ENCODE assay signal across 9 cellular contexts in genomic region chr9:76835571-76836283, GRCh38.
DNase-seq lines count a peak whose midpoint lies in the region; ATAC-seq and TF ChIP-seq lines count a peak whose summit lies in the region.
"Had no signal": no experiment of that assay in that cellular context is flagged by ENCODE, and none has a peak within 500 bp of the region (broad histone marks: within the 10 kb centered on the region; RNA-seq: fewer than 3 reads in every experiment).

No MANE protein-coding gene starts in this region.

- TF ChIP-seq CTCF in KMS-11 (conservative IDR thresholded peaks at IDR 0.05; ENCODE audit: low read depth, low read length): no peak
- TF ChIP-seq CTCF in right atrium auricular region (IDR thresholded peaks at IDR 0.05): no peak
- no peak for TF ChIP-seq CTCF in GM10248 (IDR thresholded peaks at IDR 0.05; ENCODE audit: control extremely low read depth, extremely low read depth, low read depth, missing control alignments)

- H3K36me3 Mint-ChIP-seq in naive thymus-derived CD4-positive, alpha-beta T cell: no peaks in the 10 kb centered on the region

- H4K20me1 ChIP-seq in KMS-11 (ENCODE audit: insufficient read depth): no peaks in the 10 kb centered on the region

- DNase-seq in astrocyte of the hippocampus (ENCODE audit: low read depth, low spot score): peak; percentile 89
- no peak for DNase-seq in right atrium auricular region (ENCODE audit: low spot score)
- DNase-seq in naive thymus-derived CD4-positive, alpha-beta T cell: no peak
- DNase-seq in activated effector memory CD4-positive, alpha-beta T cell treated with anti-CD3 and anti-CD28 coated beads, Interleukin-2, amount 50 U/mL, for 16 hours: no peak
- DNase-seq in midbrain (lab: John Stamatoyannopoulos, UW): no peak
- no peak for DNase-seq in GM10248 (ENCODE audit: extremely low spot score)
- DNase-seq: activated CD4-positive, alpha-beta T cell treated with anti-CD3 and anti-CD28 coated beads for 48 hours had no signal

- intact Hi-C loops in naive thymus-derived CD4-positive, alpha-beta T cell (cut with micrococcal nuclease): no loop called here

- H3K27me3 ChIP-seq in KMS-11 (ENCODE audit: insufficient read depth, low read depth): no peaks in the 10 kb centered on the region
- H3K27me3 ChIP-seq in right atrium auricular region: no peaks in the 10 kb centered on the region
- no peaks in the 10 kb centered on the region for H3K27me3 ChIP-seq in subcutaneous abdominal adipose tissue (ENCODE audit: control insufficient read depth in 5 of 5, insufficient read depth in 4 of 5, low read length in 5 of 5)
- no peaks in the 10 kb centered on the region for H3K27me3 ChIP-seq in naive thymus-derived CD4-positive, alpha-beta T cell (ENCODE audit: control insufficient read depth in 2 of 2, insufficient read depth in 2 of 2, low read length in 2 of 2)

- H3K4me1 ChIP-seq in KMS-11 (ENCODE audit: low read depth, poor library complexity, severe bottlenecking) (peaks cover 8% of the 10 kb centered on the region), right atrium auricular region (peaks cover 0 to 19% of the 10 kb centered on the region in 2 donors), subcutaneous abdominal adipose tissue (ENCODE audit: control insufficient read depth in 5 of 5, insufficient read depth in 5 of 5, low read length in 5 of 5) (peaks cover 0 to 21% (median 11%) of the 10 kb centered on the region in 5 donors)
- H3K4me1 ChIP-seq in naive thymus-derived CD4-positive, alpha-beta T cell (ENCODE audit: control insufficient read depth in 2 of 2, insufficient read depth in 2 of 2, low read length in 2 of 2): no peaks in the 10 kb centered on the region

- H3K4me3 ChIP-seq in KMS-11 (IDR thresholded peaks at IDR 0.05; ENCODE audit: insufficient read depth, low read depth, low read length): no peak overlapping the region
- no peak overlapping the region for H3K4me3 ChIP-seq in right atrium auricular region
- no peak overlapping the region for H3K4me3 ChIP-seq in subcutaneous abdominal adipose tissue (ENCODE audit: low read depth in 1 of 5, low read length in 5 of 5)
- H3K4me3 ChIP-seq in naive thymus-derived CD4-positive, alpha-beta T cell (ENCODE audit: low read length): no peak overlapping the region

- H3K9me3 ChIP-seq in right atrium auricular region: no peaks in the 10 kb centered on the region
- no peaks in the 10 kb centered on the region for H3K9me3 ChIP-seq in subcutaneous abdominal adipose tissue (ENCODE audit: control insufficient read depth in 5 of 5, low read length in 5 of 5)
- no peaks in the 10 kb centered on the region for H3K9me3 ChIP-seq in naive thymus-derived CD4-positive, alpha-beta T cell (ENCODE audit: control insufficient read depth in 2 of 3, low read length in 3 of 3)

- H3K9ac ChIP-seq in KMS-11 (no peak overlapping the region), subcutaneous abdominal adipose tissue (ENCODE audit: low read length in 5 of 5) (peak overlapping the region in 2 of 5 donors; percentile 32 to 40)

- H3K27ac ChIP-seq in KMS-11: no peak overlapping the region
- peak overlapping the region; percentile 63 to 68 for H3K27ac ChIP-seq in right atrium auricular region
- peak overlapping the region; percentile 74 for H3K27ac ChIP-seq in subcutaneous abdominal adipose tissue (ENCODE audit: low read depth, low read length)
- H3K27ac ChIP-seq in naive thymus-derived CD4-positive, alpha-beta T cell (ENCODE audit: low read depth, low read length): no peak overlapping the region

- no peaks in the 10 kb centered on the region for H3K79me2 ChIP-seq in KMS-11 (ENCODE audit: insufficient read depth, low read depth)

- peaks cover 0 to 5% (median 0%) of the 10 kb centered on the region in 11 donors for H3K9me3 Mint-ChIP-seq in naive thymus-derived CD4-positive, alpha-beta T cell

- H3K27me3 Mint-ChIP-seq in naive thymus-derived CD4-positive, alpha-beta T cell: peaks cover 0 to 11% (median 0%) of the 10 kb centered on the region in 5 donors

- no peak overlapping the region for H3K27ac Mint-ChIP-seq in naive thymus-derived CD4-positive, alpha-beta T cell

- POLR2A ChIA-PET in naive thymus-derived CD4-positive, alpha-beta T cell (lab: Charles Lee): no interaction called here
- POLR2A ChIA-PET in GM10248 (lab: Yijun Ruan, JAX): no interaction called here

- no peak overlapping the region for H3K4me3 Mint-ChIP-seq in naive thymus-derived CD4-positive, alpha-beta T cell

- no peaks in the 10 kb centered on the region for H3K4me1 Mint-ChIP-seq in naive thymus-derived CD4-positive, alpha-beta T cell

- CTCF ChIA-PET in naive thymus-derived CD4-positive, alpha-beta T cell (lab: Charles Lee): no interaction called here
- CTCF ChIA-PET in GM10248 (lab: Yijun Ruan, JAX): interaction anchor here (1.4 kb wide), 1 partner anchor 10 kb away, joined by 5 read pairs; no protein-coding TSS in a partner anchor

- H2AFZ ChIP-seq in KMS-11 (ENCODE audit: low read depth): no peak overlapping the region

- H3K4me2 ChIP-seq in KMS-11: peak overlapping the region; percentile 13; the same call in 1 of the 2 replicates

- ATAC-seq in naive thymus-derived CD4-positive, alpha-beta T cell: no peak

- H3K36me3 ChIP-seq in KMS-11 (ENCODE audit: insufficient read depth) (no peaks in the 10 kb centered on the region), right atrium auricular region (no peaks in the 10 kb centered on the region), subcutaneous abdominal adipose tissue (ENCODE audit: control insufficient read depth in 5 of 5, insufficient read depth in 5 of 5, low read length in 5 of 5) (no peaks in the 10 kb centered on the region)
- no peaks in the 10 kb centered on the region for H3K36me3 ChIP-seq in naive thymus-derived CD4-positive, alpha-beta T cell (ENCODE audit: control insufficient read depth in 2 of 3, insufficient read depth in 3 of 3, low read length in 3 of 3)

Comparison
In these comparisons a context has a peak if more than half of its experiments do, and no peak if none do; other contexts are left out.
1. H3K27ac ChIP-seq: peak in right atrium auricular region (2 of 2) and subcutaneous abdominal adipose tissue (single experiment); none in KMS-11 (single experiment) and naive thymus-derived CD4-positive, alpha-beta T cell (single experiment).